ENCODE assay signal across 8 cellular contexts in the genomic region with DNA sequence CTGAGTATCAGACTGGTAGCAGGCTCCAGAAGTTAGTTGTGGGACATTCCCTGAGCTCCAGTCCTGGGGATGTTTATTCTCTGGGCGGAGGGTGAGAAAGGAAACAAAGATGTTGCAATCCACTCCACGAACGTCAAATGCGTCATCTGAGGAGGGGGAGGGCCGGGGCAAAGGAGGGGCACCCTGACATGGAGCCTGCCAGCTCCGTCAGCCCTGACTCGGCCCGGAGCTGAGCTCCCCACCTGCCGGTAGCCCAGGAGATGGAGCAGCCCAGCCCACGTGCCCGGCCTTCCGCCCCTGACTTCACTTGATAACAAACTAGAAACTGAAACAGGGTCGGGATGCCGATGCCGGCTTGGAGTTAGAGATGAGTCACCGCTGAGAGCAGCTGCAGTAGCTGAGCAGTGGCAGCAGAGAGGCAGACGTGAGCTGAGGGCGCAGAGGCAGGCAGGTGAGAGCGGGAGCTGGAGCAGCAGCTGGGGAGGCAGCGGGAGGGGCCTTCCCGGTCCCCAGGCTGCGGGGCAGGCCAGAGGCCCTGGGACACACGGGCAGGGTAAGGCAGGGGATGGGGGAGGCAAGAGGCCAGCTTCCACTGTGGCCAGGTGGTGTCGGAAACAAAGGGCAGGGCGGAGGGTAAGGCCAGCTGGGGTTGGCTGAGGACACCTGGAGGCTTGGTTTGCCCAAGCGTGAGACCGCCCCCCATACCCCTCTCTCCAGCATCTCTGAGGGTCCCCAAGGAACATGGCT. TPM values are rescaled to one million over a fixed set of nuclear protein-coding genes. Genes with fewer than 3 reads are reported as not detected.
DNase-seq lines count a peak whose midpoint lies in the region; ATAC-seq and TF ChIP-seq lines count a peak whose summit lies in the region.

A gene (plus strand): TSS at position 391 of the 747 bp plus-strand sequence. CDS start 351 bp downstream, at position 742.

- H3K9me3 ChIP-seq in neural progenitor cell (ENCODE audit: low read depth): no peaks in the 10 kb centered on the region
- H3K9me3 ChIP-seq in stomach smooth muscle (ENCODE audit: control insufficient read depth in 2 of 2, low read length in 2 of 2): no peaks in the 10 kb centered on the region

- H3K4me3 Mint-ChIP-seq in neural progenitor cell: no peak within 1 kb of the TSS

- peak; percentile 65 for ATAC-seq in GM21737 (IDR thresholded peaks at IDR 0.05; ENCODE audit: unreplicated experiment)

- H3K4me1 Mint-ChIP-seq in neural progenitor cell: peaks cover 11% of the 10 kb centered on the region

- peak within 1 kb of the TSS; percentile 56 for H3K4me3 ChIP-seq in fibroblast of villous mesenchyme (ENCODE audit: low read depth, low read length)
- H3K4me3 ChIP-seq in neural progenitor cell: no peak within 1 kb of the TSS
- H3K4me3 ChIP-seq in stomach smooth muscle (ENCODE audit: low read length in 2 of 2): peak within 1 kb of the TSS; percentile 55 to 78

- H3K27me3 ChIP-seq in neural progenitor cell (no peaks in the 10 kb centered on the region), stomach smooth muscle (ENCODE audit: control insufficient read depth in 1 of 2, insufficient read depth in 2 of 2, low read length in 2 of 2) (no peaks in the 10 kb centered on the region)

- H3K27ac ChIP-seq in neural progenitor cell: no peak within 1 kb of the TSS
- H3K27ac ChIP-seq in stomach smooth muscle (ENCODE audit: low read length): peak within 1 kb of the TSS; percentile 91

- H3K27me3 Mint-ChIP-seq in neural progenitor cell (ENCODE audit: insufficient read depth, low read depth): no peaks in the 10 kb centered on the region

- peak within 1 kb of the TSS; percentile 25 for H3K4me2 ChIP-seq in neural progenitor cell

- H3F3A ChIP-seq in neural progenitor cell (ENCODE audit: low read depth): peaks cover 36% of the 10 kb centered on the region

- H3K79me2 ChIP-seq in neural progenitor cell (ENCODE audit: low read depth): no peaks in the 10 kb centered on the region

- peak within 1 kb of the TSS; percentile 59 for H2AFZ ChIP-seq in neural progenitor cell (replicated peaks)

- peak; percentile 96 for DNase-seq in EH (ENCODE audit: low read depth)
- peak; percentile 54 for DNase-seq in KG1 (lab: John Stamatoyannopoulos, UW)
- peak; percentile 96 for DNase-seq in SHP77 treated with DMSO at 0.1 percent for 48 hours (lab: John Stamatoyannopoulos, UW)
- DNase-seq in activated effector memory CD4-positive, alpha-beta T cell treated with anti-CD3 and anti-CD28 coated beads, Interleukin-2, amount 50 U/mL, for 16 hours: peak; percentile 99
- DNase-seq in fibroblast of villous mesenchyme (ENCODE audit: low read depth): peak; percentile 99
- peak; percentile 70 for DNase-seq in neural progenitor cell (ENCODE audit: low spot score)

- TF ChIP-seq CTCF in fibroblast of villous mesenchyme (IDR thresholded peaks at IDR 0.05; ENCODE audit: insufficient read depth, low read depth, low read length) (peak; percentile 42), neural progenitor cell (IDR thresholded peaks at IDR 0.05) (peak; percentile 24)

- peak within 1 kb of the TSS; percentile 38 for H3K27ac Mint-ChIP-seq in neural progenitor cell

- H3K36me3 Mint-ChIP-seq in neural progenitor cell: peaks cover 2% of the 10 kb centered on the region

- no peaks in the 10 kb centered on the region for H4K20me1 ChIP-seq in neural progenitor cell (ENCODE audit: low read depth)

- H3K4me1 ChIP-seq in neural progenitor cell: peaks cover 5% of the 10 kb centered on the region
- peaks cover 20% of the 10 kb centered on the region for H3K4me1 ChIP-seq in stomach smooth muscle (ENCODE audit: control insufficient read depth, insufficient read depth, low read length)

- H3K9ac ChIP-seq in neural progenitor cell (no peak within 1 kb of the TSS), stomach smooth muscle (ENCODE audit: low read length in 2 of 2) (peak within 1 kb of the TSS; percentile 70 to 80)

- H3K36me3 ChIP-seq in neural progenitor cell: no peaks in the 10 kb centered on the region
- peaks cover 0 to 2% of the 10 kb centered on the region in 2 donors for H3K36me3 ChIP-seq in stomach smooth muscle (ENCODE audit: control insufficient read depth in 2 of 2, insufficient read depth in 2 of 2, low read length in 2 of 2)

- no peaks in the 10 kb centered on the region for H3K9me3 Mint-ChIP-seq in neural progenitor cell

RNA-seq across cellular contexts. Expression of the gene that starts here (rescaled TPM):
- 1.3 and 3.0 TPM in 2 replicates for total RNA-seq in fibroblast of villous mesenchyme
- 0.56 and 0.65 TPM in 2 replicates for total RNA-seq in neural progenitor cell (ENCODE audit: low replicate concordance)

Comparison
In these comparisons a context has a peak if more than half of its experiments do, and no peak if none do; other contexts are left out.
1. Peak in DNase-seq and H3K4me2 ChIP-seq in neural progenitor cell; RNA of the gene not detected or under 1 TPM.